In the genomic region with DNA sequence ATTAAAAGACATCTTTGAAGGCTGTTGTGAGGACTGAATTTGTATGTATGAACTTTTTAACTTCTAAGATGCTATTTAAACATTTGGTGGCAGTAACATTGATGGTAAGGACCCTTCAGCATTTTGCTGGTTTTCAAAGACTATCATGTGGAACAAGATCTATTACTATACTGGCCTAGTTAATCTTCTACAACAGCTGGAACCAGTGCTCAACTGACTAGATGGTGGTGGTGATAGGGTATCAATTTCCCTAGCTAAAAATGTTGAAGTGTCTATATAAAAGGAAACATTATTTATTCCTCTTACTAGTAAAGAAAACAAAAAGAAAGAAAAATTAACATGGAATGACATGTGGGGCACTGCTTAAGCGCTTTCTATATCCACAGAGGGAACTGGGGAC, we compare ENCODE assay signal across 20 cellular contexts.
DNase-seq lines count a peak whose midpoint lies in the region; ATAC-seq, FAIRE-seq and TF ChIP-seq lines count a peak whose summit lies in the region.
"Had no signal": no experiment of that assay in that cellular context is flagged by ENCODE, and none has a peak within 500 bp of the region (broad histone marks: within the 10 kb centered on the region; RNA-seq: fewer than 3 reads in every experiment).

No MANE protein-coding gene starts in this region.

- H3K27me3 ChIP-seq in WERI-Rb-1 (ENCODE audit: insufficient read depth, low read depth, severe bottlenecking) = no peaks in the 10 kb centered on the region
- H3K27me3 ChIP-seq: BLaER1 treated with 17β-estradiol and CSF1 and Interleukin-3, amounts not matched to agents 10 nM and 100 nM had no signal

- H3K4me3 Mint-ChIP-seq in nephron (no peak overlapping the region), CD14-positive monocyte (no peak overlapping the region), immature natural killer cell (no peak overlapping the region)
- no peak overlapping the region for H3K4me3 Mint-ChIP-seq in activated T-cell treated with anti-CD3 and anti-CD28 coated beads, Interleukin-2, amount 50 U/mL, for 72 hours
- H3K4me3 Mint-ChIP-seq: B cell; CD4-positive, CD25-positive, alpha-beta regulatory T cell; CD8-positive, alpha-beta memory T cell; H9 had no signal

- no peak for TF ChIP-seq CTCF in WERI-Rb-1 (IDR thresholded peaks at IDR 0.05; ENCODE audit: low read depth, low read length)
- no peak for TF ChIP-seq CTCF in nephron (IDR thresholded peaks at IDR 0.05; ENCODE audit: unreplicated experiment in 3 of 3)
- TF ChIP-seq CTCF in CD14-positive monocyte (IDR thresholded peaks at IDR 0.05) = no peak

- H3K9me3 Mint-ChIP-seq in nephron (peaks cover 19% of the 10 kb centered on the region), CD14-positive monocyte (peaks cover 9 to 23% (median 13%) of the 10 kb centered on the region in 7 donors), immature natural killer cell (peaks cover 11 to 18% (median 14%) of the 10 kb centered on the region in 6 donors)
- H3K9me3 Mint-ChIP-seq in activated T-cell treated with anti-CD3 and anti-CD28 coated beads, Interleukin-2, amount 50 U/mL, for 72 hours = peaks cover 8 to 13% of the 10 kb centered on the region in 2 donors

- H3K36me3 ChIP-seq in WERI-Rb-1 = no peaks in the 10 kb centered on the region

- H3K27me3 Mint-ChIP-seq in nephron (ENCODE audit: low read depth) (no peaks in the 10 kb centered on the region), CD14-positive monocyte (ENCODE audit: low read depth in 3 of 3) (peaks cover 0 to 1% (median 0%) of the 10 kb centered on the region in 3 donors), immature natural killer cell (ENCODE audit: low read depth in 3 of 3) (no peaks in the 10 kb centered on the region)
- no peaks in the 10 kb centered on the region for H3K27me3 Mint-ChIP-seq in activated T-cell treated with anti-CD3 and anti-CD28 coated beads, Interleukin-2, amount 50 U/mL, for 72 hours (ENCODE audit: low read depth)
- H3K27me3 Mint-ChIP-seq: B cell; CD4-positive, CD25-positive, alpha-beta regulatory T cell; CD8-positive, alpha-beta memory T cell had no signal

- H3K27ac ChIP-seq in WERI-Rb-1 = peak overlapping the region; percentile 19
- H3K27ac ChIP-seq: BLaER1 treated with 17β-estradiol and CSF1 and Interleukin-3, amounts not matched to agents 10 nM and 100 nM had no signal

- H3K9me3 ChIP-seq in WERI-Rb-1 (ENCODE audit: severe bottlenecking) = peaks cover 11% of the 10 kb centered on the region
- H3K9me3 ChIP-seq: Caco-2 had no signal

- peak; percentile 30 for FAIRE-seq in RCC 7860 (lab: Jason Lieb, UNC)
- FAIRE-seq: D721Med, G401.6, GM12891, GM19239, H1, HTR-8/SVneo had no signal

- H3K4me3 ChIP-seq in WERI-Rb-1 (ENCODE audit: low read depth, low read length) = no peak overlapping the region
- H3K4me3 ChIP-seq: BLaER1 treated with 17β-estradiol and CSF1 and Interleukin-3, amounts not matched to agents 10 nM and 100 nM had no signal

- H3K36me3 Mint-ChIP-seq in nephron (ENCODE audit: low read depth) = peaks cover 20% of the 10 kb centered on the region
- peaks cover 4 to 18% of the 10 kb centered on the region in 2 donors for H3K36me3 Mint-ChIP-seq in activated T-cell treated with anti-CD3 and anti-CD28 coated beads, Interleukin-2, amount 50 U/mL, for 72 hours (ENCODE audit: insufficient read depth in 2 of 2)
- H3K36me3 Mint-ChIP-seq in CD14-positive monocyte = no peaks in the 10 kb centered on the region
- peaks cover 14 to 21% (median 19%) of the 10 kb centered on the region in 3 donors for H3K36me3 Mint-ChIP-seq in immature natural killer cell

- H3K27ac Mint-ChIP-seq in nephron (peak overlapping the region; percentile 19 to 61 (median 38)), CD14-positive monocyte (no peak overlapping the region), immature natural killer cell (no peak overlapping the region)
- H3K27ac Mint-ChIP-seq in activated T-cell treated with anti-CD3 and anti-CD28 coated beads, Interleukin-2, amount 50 U/mL, for 72 hours = no peak overlapping the region
- H3K27ac Mint-ChIP-seq: B cell; CD4-positive, CD25-positive, alpha-beta regulatory T cell; CD8-positive, alpha-beta memory T cell; H9 had no signal

- peaks cover 23% of the 10 kb centered on the region for H3K4me1 Mint-ChIP-seq in nephron
- H3K4me1 Mint-ChIP-seq in activated T-cell treated with anti-CD3 and anti-CD28 coated beads, Interleukin-2, amount 50 U/mL, for 72 hours (ENCODE audit: low read depth) = no peaks in the 10 kb centered on the region
- no peaks in the 10 kb centered on the region for H3K4me1 Mint-ChIP-seq in CD14-positive monocyte
- H3K4me1 Mint-ChIP-seq in immature natural killer cell = peaks cover 0 to 2% of the 10 kb centered on the region in 2 donors
- H3K4me1 Mint-ChIP-seq: B cell; CD8-positive, alpha-beta memory T cell; H9 had no signal

- no peak for ATAC-seq in activated T-cell treated with anti-CD3 and anti-CD28 coated beads, Interleukin-2, amount 50 U/mL, for 72 hours (replicated peaks in 1 of 2)

- intact Hi-C loops in CD14-positive monocyte (cut with micrococcal nuclease) = no loop called here

- DNase-seq in NCI-H524 treated with DMSO at 0.1 percent for 48 hours (lab: John Stamatoyannopoulos, UW) (peak; percentile 78), RCC 7860 (ENCODE audit: low spot score) (no peak), WERI-Rb-1 (no peak), CD14-positive monocyte (ENCODE audit: low spot score) (no peak), T-helper 2 cell (no peak), immature natural killer cell (no peak)
- DNase-seq in activated T-cell treated with anti-CD3 and anti-CD28 coated beads, Interleukin-2, amount 50 U/mL, for 72 hours = no peak
- DNase-seq: Caco-2; CD4-positive, CD25-positive, alpha-beta regulatory T cell; CD8-positive, alpha-beta memory T cell; H9 had no signal

Comparison
In these comparisons a context has a peak if more than half of its experiments do, and no peak if none do; other contexts are left out.
1. H3K27ac Mint-ChIP-seq: peak in nephron (3 of 3); none in activated T-cell treated with anti-CD3 and anti-CD28 coated beads, Interleukin-2, amount 50 U/mL, for 72 hours (single experiment), CD14-positive monocyte (0 of 7) and immature natural killer cell (0 of 6).